ENCODE assay signal across 10 cellular contexts in the genomic region with DNA sequence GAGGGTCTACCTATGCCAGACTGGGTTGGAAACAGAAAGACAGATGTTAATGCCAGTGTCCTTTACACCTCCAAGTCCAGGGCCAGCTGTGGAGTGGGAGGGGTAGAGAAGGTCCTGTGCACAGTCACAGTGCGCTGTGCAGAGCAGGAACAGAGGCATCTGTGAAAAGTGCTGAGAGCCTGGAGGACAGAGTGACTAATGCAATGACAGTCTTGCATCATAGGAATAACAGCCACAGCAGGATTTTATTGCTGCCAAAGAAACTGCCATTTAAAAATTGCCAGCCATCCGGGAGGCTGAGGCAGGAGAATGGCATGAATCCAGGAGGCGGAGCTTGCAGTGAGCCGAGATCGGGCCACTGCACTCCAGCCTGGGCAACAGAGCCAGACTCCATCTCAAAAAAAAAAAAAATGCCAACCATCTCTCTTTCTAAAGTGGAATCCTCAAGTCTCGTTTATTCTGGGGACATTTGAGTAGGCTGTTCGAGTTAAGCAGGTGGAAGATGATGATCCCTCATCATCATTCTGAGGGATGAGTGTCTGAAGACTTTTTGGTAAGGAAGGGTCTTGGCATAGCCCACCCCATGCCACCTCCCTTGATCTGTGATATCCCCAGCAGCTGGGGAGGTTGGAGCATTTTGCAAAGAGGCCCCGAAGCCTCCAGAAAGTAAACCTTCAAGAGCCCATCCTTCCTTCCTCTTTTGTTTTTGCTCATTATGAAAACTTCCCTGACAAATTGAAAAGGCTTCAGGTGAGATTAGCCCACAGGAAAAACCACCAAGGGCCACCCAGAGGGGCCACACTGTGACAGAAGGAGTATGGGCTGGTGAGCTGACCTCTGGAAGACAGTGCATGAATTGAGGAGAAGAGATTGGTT. TPM values are rescaled to one million over a fixed set of nuclear protein-coding genes. Genes with fewer than 3 reads are reported as not detected.
DNase-seq lines count a peak whose midpoint lies in the region; ATAC-seq, FAIRE-seq and TF ChIP-seq lines count a peak whose summit lies in the region.
"Had no signal": no experiment of that assay in that cellular context is flagged by ENCODE, and none has a peak within 500 bp of the region (broad histone marks: within the 10 kb centered on the region; RNA-seq: fewer than 3 reads in every experiment).

No MANE protein-coding gene starts in this region.

- H3K4me2 ChIP-seq in keratinocyte (ENCODE audit: control insufficient read depth, extremely low read depth, insufficient read depth, low read depth, low read length) (no peak overlapping the region), SK-N-SH (no peak overlapping the region)

- no peak for TF ChIP-seq EP300 in SK-N-SH (IDR thresholded peaks at IDR 0.05; ENCODE audit: borderline replicate concordance in 1 of 2, low read depth in 1 of 2, low read length in 1 of 2)

- H3F3A ChIP-seq in SK-N-SH (replicated peaks; ENCODE audit: insufficient read depth): no peaks in the 10 kb centered on the region

- FAIRE-seq in keratinocyte (lab: Jason Lieb, UNC): peak; percentile 36

- POLR2A ChIA-PET in RWPE1 (lab: Yijun Ruan, JAX; ENCODE audit: low non-redundant PET): no interaction called here
- POLR2A ChIA-PET in SK-N-SH (lab: Yijun Ruan, JAX): no interaction called here

- no peak overlapping the region for H3K4me3 ChIP-seq in heart left ventricle
- H3K4me3 ChIP-seq in right atrium auricular region: no peak overlapping the region
- H3K4me3 ChIP-seq in keratinocyte (ENCODE audit: control insufficient read depth in 2 of 3, extremely low read depth in 1 of 3, insufficient read depth in 2 of 3, low read depth in 1 of 3, low read length in 3 of 3): no peak overlapping the region
- H3K4me3 ChIP-seq in testis: no peak overlapping the region
- H3K4me3 ChIP-seq in SK-N-SH (ENCODE audit: low read depth in 2 of 2, low read length in 1 of 2): no peak overlapping the region

- 68 to 75% (median 72%) methylated on average over 8 of the region's 8 CpGs for WGBS in heart left ventricle, 4 donors
- 71 to 86% methylated on average over 8 of the region's 8 CpGs for WGBS in testis, 2 donors
- WGBS in SK-N-SH (ENCODE audit: low lambda C conversion rate): 19% methylated on average over 7 of the region's 8 CpGs

- no peaks in the 10 kb centered on the region for H3K9me3 ChIP-seq in heart left ventricle
- no peaks in the 10 kb centered on the region for H3K9me3 ChIP-seq in right atrium auricular region
- no peaks in the 10 kb centered on the region for H3K9me3 ChIP-seq in keratinocyte (ENCODE audit: control insufficient read depth, low read depth, low read length)
- no peaks in the 10 kb centered on the region for H3K9me3 ChIP-seq in testis
- no peaks in the 10 kb centered on the region for H3K9me3 ChIP-seq in SK-N-SH

- H2AFZ ChIP-seq in keratinocyte (ENCODE audit: control insufficient read depth, low read length) (no peak overlapping the region), SK-N-SH (ENCODE audit: low read depth) (no peak overlapping the region)

- dilution Hi-C loops in keratinocyte (cut with MboI; ENCODE audit: extremely low pct_ligation_motif_present, low sequenced_read_pairs): no loop called here

- peaks cover 0 to 11% (median 0%) of the 10 kb centered on the region in 9 donors for H3K27me3 ChIP-seq in heart left ventricle
- no peaks in the 10 kb centered on the region for H3K27me3 ChIP-seq in right atrium auricular region
- peaks cover 13% of the 10 kb centered on the region for H3K27me3 ChIP-seq in keratinocyte (ENCODE audit: control insufficient read depth, extremely low read depth, insufficient read depth, low read length)
- H3K27me3 ChIP-seq in testis: no peaks in the 10 kb centered on the region
- peaks cover 30% of the 10 kb centered on the region; the same call in 1 of the 2 replicates for H3K27me3 ChIP-seq in SK-N-SH (ENCODE audit: insufficient read depth)

- H3K27ac ChIP-seq in heart left ventricle (peak overlapping the region in 1 of 12 donors; percentile 77), right atrium auricular region (no peak overlapping the region), RWPE1 (no peak overlapping the region), keratinocyte (ENCODE audit: control insufficient read depth, insufficient read depth, low read length) (no peak overlapping the region), testis (no peak overlapping the region), SK-N-SH (ENCODE audit: low read depth in 2 of 2, low read length in 1 of 2) (no peak overlapping the region)
- H3K27ac ChIP-seq: C4-2B had no signal

- H4K20me1 ChIP-seq in keratinocyte (ENCODE audit: control insufficient read depth, extremely low read depth, insufficient read depth, low read length): no peaks in the 10 kb centered on the region
- H4K20me1 ChIP-seq in SK-N-SH (ENCODE audit: insufficient read depth): no peaks in the 10 kb centered on the region

- H3K4me1 ChIP-seq in heart left ventricle (peaks cover 0 to 54% (median 0%) of the 10 kb centered on the region in 12 donors), right atrium auricular region (peaks cover 0 to 3% of the 10 kb centered on the region in 2 donors), keratinocyte (ENCODE audit: control insufficient read depth, extremely low read depth, insufficient read depth, low read length) (peaks cover 7% of the 10 kb centered on the region), testis (no peaks in the 10 kb centered on the region), SK-N-SH (ENCODE audit: control insufficient read depth in 1 of 2, insufficient read depth in 2 of 2, low read depth in 1 of 2, low read length in 1 of 2) (no peaks in the 10 kb centered on the region; a peak in 1 of 4 replicates)

- TF ChIP-seq CTCF in heart left ventricle (IDR thresholded peaks at IDR 0.05) (no peak), right atrium auricular region (IDR thresholded peaks at IDR 0.05) (no peak), RWPE1 (conservative IDR thresholded peaks at IDR 0.05; ENCODE audit: low read depth) (no peak), keratinocyte (optimal IDR thresholded peaks at IDR 0.05 in 1 of 3, IDR thresholded peaks at IDR 0.05 in 1 of 3, conservative IDR thresholded peaks at IDR 0.05 in 1 of 3; ENCODE audit: extremely low read depth in 1 of 3, insufficient read depth in 2 of 3, low read length in 3 of 3) (no peak), testis (IDR thresholded peaks at IDR 0.05) (no peak), SK-N-SH (IDR thresholded peaks at IDR 0.05) (no peak)

- intact Hi-C loops in heart left ventricle (cut with DNase I): loop anchor here in 1 of 10 donors (10.0 kb wide), 1 partner anchor 147 kb away; no protein-coding TSS in a partner anchor
- intact Hi-C loops in testis (cut with DNase I; ENCODE audit: low total_unique reads): no loop called here

- no peak for TF ChIP-seq POLR2A in heart left ventricle (IDR thresholded peaks at IDR 0.05)
- no peak for TF ChIP-seq POLR2A in testis (IDR thresholded peaks at IDR 0.05)
- no peak for TF ChIP-seq POLR2A in GM18505 (IDR thresholded peaks at IDR 0.05; ENCODE audit: borderline replicate concordance, extremely low read depth, insufficient read depth, insufficient read length)

- CTCF ChIA-PET in RWPE1 (lab: Yijun Ruan, JAX): no interaction called here
- CTCF ChIA-PET in SK-N-SH (lab: Yijun Ruan, JAX): no interaction called here

- no peaks in the 10 kb centered on the region for H3K36me3 ChIP-seq in heart left ventricle
- H3K36me3 ChIP-seq in right atrium auricular region: no peaks in the 10 kb centered on the region
- no peaks in the 10 kb centered on the region for H3K36me3 ChIP-seq in keratinocyte (ENCODE audit: control insufficient read depth in 2 of 2, extremely low read depth in 1 of 2, insufficient read depth in 2 of 2, low read length in 2 of 2)
- no peaks in the 10 kb centered on the region for H3K36me3 ChIP-seq in testis (ENCODE audit: low read depth, missing control alignments)
- no peaks in the 10 kb centered on the region for H3K36me3 ChIP-seq in SK-N-SH (replicated peaks in 1 of 2; ENCODE audit: control insufficient read depth in 1 of 2, insufficient read depth in 2 of 2, low read length in 1 of 2)

- DNase-seq in heart left ventricle (peak in 2 of 5 donors; percentile 38 to 53), right atrium auricular region (ENCODE audit: low spot score) (no peak), RWPE1 (ENCODE audit: low spot score) (peak; percentile 19), keratinocyte (ENCODE audit: low read depth, low spot score) (no peak), testis (no peak), SK-N-SH (no peak), superior temporal gyrus (ENCODE audit: extremely low spot score) (no peak)
- DNase-seq: dermis blood vessel endothelial cell had no signal

- peak in 3 of 4 donors; percentile 44 to 90 (median 82) for ATAC-seq in heart left ventricle
- ATAC-seq in GM18505 (IDR thresholded peaks at IDR 0.05; ENCODE audit: unreplicated experiment): no peak

- no peaks in the 10 kb centered on the region for H3K79me2 ChIP-seq in keratinocyte (ENCODE audit: control insufficient read depth, insufficient read depth, low read length)
- no peaks in the 10 kb centered on the region for H3K79me2 ChIP-seq in SK-N-SH (ENCODE audit: insufficient read depth)

- no peaks in the 10 kb centered on the region for H3K9me1 ChIP-seq in keratinocyte (ENCODE audit: control insufficient read depth, extremely low read depth, insufficient read depth, low read length)

- no peak for TF ChIP-seq RAD21 in SK-N-SH (IDR thresholded peaks at IDR 0.05; ENCODE audit: low read length)

- no peaks in the 10 kb centered on the region for H3K9me2 ChIP-seq in SK-N-SH

- H3K9ac ChIP-seq in keratinocyte (ENCODE audit: control insufficient read depth, extremely low read depth, insufficient read depth, low read length) (no peak overlapping the region), SK-N-SH (no peak overlapping the region)

RNA-seq across cellular contexts. Expression of a gene that starts 7.7 kb away (rescaled TPM):
- total RNA-seq in heart left ventricle: 10 to 100 TPM in 1 of 9 donors, 1 to 10 TPM in 3, under 1 TPM in 5; 0.35 to 10.5 (median 0.94) TPM
- under 1 TPM; 0.23 to 0.53 TPM for polyA plus RNA-seq in heart left ventricle
- 1 to 10 TPM in 1 of 2 donors, under 1 TPM in 1; 0.33 to 2.1 TPM for total RNA-seq in right atrium auricular region
- 0.02 to 0.26 TPM (median 0.07 TPM) in 3 replicates for polyA plus RNA-seq in keratinocyte
- 0.55 TPM for polyA plus RNA-seq in keratinocyte (2011; ENCODE audit: low read depth)
- not detected in 2 replicates for polyA plus RNA-seq in keratinocyte (2011; cell fraction: cytosol; rRNA removed)
- 0.08 TPM in 1 of 2 replicates, not detected in the other for polyA plus RNA-seq in keratinocyte (2011; cell fraction: nucleus; rRNA removed)
- polyA plus RNA-seq in keratinocyte (2012; ENCODE audit: low replicate concordance): 0.54 TPM in 1 of 2 replicates, not detected in the other
- polyA minus RNA-seq in keratinocyte: 1.7 TPM in 1 of 3 replicates, not detected in the others
- polyA minus RNA-seq in keratinocyte (2011; cell fraction: cytosol; rRNA and poly(A)+ RNA removed): not detected
- 0.31 TPM in 1 of 2 replicates, not detected in the other for polyA minus RNA-seq in keratinocyte (2011; cell fraction: nucleus; rRNA and poly(A)+ RNA removed)
- total RNA-seq in testis: 1 to 10 TPM in 1 of 2 donors, not detected in 1; 1.2 TPM
- polyA plus RNA-seq in testis (ENCODE audit: insufficient read depth, low read depth, low replicate concordance): 2.7 TPM
- polyA plus RNA-seq in SK-N-SH (2012; rRNA removed): not detected in 2 replicates
- not detected in 2 replicates for polyA plus RNA-seq in SK-N-SH (2012; cell fraction: cytosol; rRNA removed)
- polyA plus RNA-seq in SK-N-SH (2012; cell fraction: nucleus; rRNA removed): not detected in 2 replicates
- total RNA-seq: dermis blood vessel endothelial cell had no signal

RNA-seq across cellular contexts. Expression of a gene that starts 9.1 kb away (rescaled TPM):
- 10 to 100 TPM in 1 of 9 donors, 1 to 10 TPM in 1, under 1 TPM in 7; 0.13 to 12.7 (median 0.46) TPM for total RNA-seq in heart left ventricle
- under 1 TPM; 0.27 to 0.40 TPM for polyA plus RNA-seq in heart left ventricle
- total RNA-seq in right atrium auricular region: 1 to 10 TPM in 1 of 2 donors, not detected in 1; 1.1 TPM
- polyA plus RNA-seq in keratinocyte: 0.07 to 0.54 TPM (median 0.14 TPM) in 3 replicates
- polyA plus RNA-seq in keratinocyte (2011; ENCODE audit: low read depth): not detected
- 0.03 and 0.17 TPM in 2 replicates for polyA plus RNA-seq in keratinocyte (2011; cell fraction: cytosol; rRNA removed)
- polyA plus RNA-seq in keratinocyte (2011; cell fraction: nucleus; rRNA removed): 0.33 and 0.43 TPM in 2 replicates
- polyA plus RNA-seq in keratinocyte (2012; ENCODE audit: low replicate concordance): 0.10 and 0.18 TPM in 2 replicates
- polyA minus RNA-seq in keratinocyte: 0.49 TPM in 1 of 3 replicates, not detected in the others
- not detected for polyA minus RNA-seq in keratinocyte (2011; cell fraction: cytosol; rRNA and poly(A)+ RNA removed)
- polyA minus RNA-seq in keratinocyte (2011; cell fraction: nucleus; rRNA and poly(A)+ RNA removed): 0.11 and 0.62 TPM in 2 replicates
- total RNA-seq in testis: under 1 TPM in 1 of 2 donors, not detected in 1; 0.56 TPM
- polyA plus RNA-seq in testis (ENCODE audit: insufficient read depth, low read depth, low replicate concordance): 3.3 TPM
- not detected in 2 replicates for polyA plus RNA-seq in SK-N-SH (2012; rRNA removed)
- polyA plus RNA-seq in SK-N-SH (2012; cell fraction: cytosol; rRNA removed): not detected in 2 replicates
- not detected in 2 replicates for polyA plus RNA-seq in SK-N-SH (2012; cell fraction: nucleus; rRNA removed)
- total RNA-seq: dermis blood vessel endothelial cell had no signal

RNA-seq across cellular contexts. Expression of a gene that starts 45.4 kb away (rescaled TPM):
- total RNA-seq in heart left ventricle (1 to 10 TPM in 8 of 9 donors, under 1 TPM in 1; 0.70 to 8.1 (median 1.7) TPM), right atrium auricular region (1 to 10 TPM in 1 of 2 donors, under 1 TPM in 1; 0.89 to 4.2 TPM), testis (under 1 TPM; 0.31 to 0.87 TPM)
- polyA plus RNA-seq in heart left ventricle (1 to 10 TPM; 1.1 to 1.9 TPM), keratinocyte (0.09 to 0.17 TPM in 2 of 3 replicates, not detected in the other), testis (ENCODE audit: insufficient read depth, low read depth, low replicate concordance) (1.2 TPM), SK-N-SH (2012; rRNA removed) (not detected in 2 replicates)
- polyA plus RNA-seq in keratinocyte (2011; ENCODE audit: low read depth): not detected
- not detected in 2 replicates for polyA plus RNA-seq in keratinocyte (2011; cell fraction: cytosol; rRNA removed)
- polyA plus RNA-seq in keratinocyte (2011; cell fraction: nucleus; rRNA removed): 0.06 and 0.17 TPM in 2 replicates
- polyA plus RNA-seq in keratinocyte (2012; ENCODE audit: low replicate concordance): 0.17 and 0.28 TPM in 2 replicates
- polyA minus RNA-seq in keratinocyte: not detected in 3 replicates
- polyA minus RNA-seq in keratinocyte (2011; cell fraction: cytosol; rRNA and poly(A)+ RNA removed): not detected
- polyA minus RNA-seq in keratinocyte (2011; cell fraction: nucleus; rRNA and poly(A)+ RNA removed): not detected in 2 replicates
- 0.06 TPM in 1 of 2 replicates, not detected in the other for polyA plus RNA-seq in SK-N-SH (2012; cell fraction: cytosol; rRNA removed)
- polyA plus RNA-seq in SK-N-SH (2012; cell fraction: nucleus; rRNA removed): 0.08 TPM in 1 of 2 replicates, not detected in the other
